In genomic region chr17:81064746-81065475, GRCh38 we compare ENCODE assay signal across 11 cellular contexts. TPM values are rescaled to one million over a fixed set of nuclear protein-coding genes. Genes with fewer than 3 reads are reported as not detected.
DNase-seq lines count a peak whose midpoint lies in the region; ATAC-seq and TF ChIP-seq lines count a peak whose summit lies in the region.
"Had no signal": no experiment of that assay in that cellular context is flagged by ENCODE, and none has a peak within 500 bp of the region (broad histone marks: within the 10 kb centered on the region; RNA-seq: fewer than 3 reads in every experiment).

No MANE protein-coding gene starts in this region.

- DNase-seq in Calu3 (peak; percentile 28), astrocyte of the hippocampus (ENCODE audit: low read depth, low spot score) (peak; percentile 85), heart right ventricle (peak in 1 of 2 donors; percentile 40), prostate gland (ENCODE audit: low spot score) (no peak), colonic mucosa (no peak), H4 (ENCODE audit: low spot score) (no peak), cortex of kidney (lab: John Stamatoyannopoulos, UW) (no peak)
- DNase-seq in activated CD4-positive, alpha-beta T cell treated with anti-CD3 and anti-CD28 coated beads, Interleukin-2, amount 50 U/mL, for 48 hours, result no peak
- DNase-seq: DMS153, NCI-H2227 treated with DMSO at 0.1 percent for 48 hours had no signal

- no TSS peak for BruUV-seq in Calu3 (replicated peaks; lab: Mats Ljungman, UMichigan)

- peaks cover 21% of the 10 kb centered on the region for H3K4me1 Mint-ChIP-seq in Calu3 (ENCODE audit: low read depth, unreplicated experiment)

- intact Hi-C loops in Calu3 (cut with micrococcal nuclease; ENCODE audit: unreplicated experiment) (no loop called here), heart right ventricle (cut with DNase I) (no loop called here), prostate gland (cut with DNase I) (no loop called here), colonic mucosa (cut with DNase I) (no loop called here)

- no peaks in the 10 kb centered on the region for H3K9me3 ChIP-seq in heart right ventricle
- no peaks in the 10 kb centered on the region for H3K9me3 ChIP-seq in prostate gland
- no peaks in the 10 kb centered on the region for H3K9me3 ChIP-seq in colonic mucosa
- H3K9me3 ChIP-seq: SJSA1 had no signal

- 69 to 77% methylated on average over 17 of the region's 17 CpGs for WGBS in heart right ventricle, 2 donors
- 47% methylated on average over 13 of the region's 17 CpGs for WGBS in prostate gland

- TF ChIP-seq CTCF in Calu3 (IDR thresholded peaks at IDR 0.05; ENCODE audit: unreplicated experiment), result no peak
- no peak for TF ChIP-seq CTCF in heart right ventricle (IDR thresholded peaks at IDR 0.05)
- TF ChIP-seq CTCF in prostate gland (IDR thresholded peaks at IDR 0.05), result no peak
- TF ChIP-seq CTCF in colonic mucosa (IDR thresholded peaks at IDR 0.05), result no peak

- CTCF ChIA-PET in Calu3 (lab: Charles Lee), result interaction anchor here (1.2 to 1.3 kb wide), 3 partner anchors 9 to 37 kb away, joined by 3 to 4 read pairs (median 4); no protein-coding TSS in a partner anchor

- no peaks in the 10 kb centered on the region for H3K27me3 Mint-ChIP-seq in Calu3 (ENCODE audit: unreplicated experiment)

- H3K9ac ChIP-seq in colonic mucosa (ENCODE audit: low read depth in 2 of 2, low read length in 2 of 2), result no peak overlapping the region

- peak in 6 of 8 donors; percentile 2 to 59 (median 34) for ATAC-seq in heart right ventricle

- H3K27me3 ChIP-seq in heart right ventricle (no peaks in the 10 kb centered on the region), prostate gland (replicated peaks; ENCODE audit: insufficient read depth) (no peaks in the 10 kb centered on the region), colonic mucosa (no peaks in the 10 kb centered on the region)
- H3K27me3 ChIP-seq: SJSA1 had no signal

- peak overlapping the region in 7 of 10 donors; percentile 10 to 77 (median 27) for H3K27ac ChIP-seq in heart right ventricle
- peak overlapping the region; percentile 96 to 98 for H3K27ac ChIP-seq in prostate gland
- no peak overlapping the region for H3K27ac ChIP-seq in colonic mucosa
- H3K27ac ChIP-seq: SJSA1 had no signal

- H3K36me3 ChIP-seq in heart right ventricle (peaks cover 0 to 10% (median 0%) of the 10 kb centered on the region in 9 donors), prostate gland (no peaks in the 10 kb centered on the region), colonic mucosa (no peaks in the 10 kb centered on the region)

- H3K4me3 Mint-ChIP-seq in Calu3 (ENCODE audit: low read depth, unreplicated experiment), result no peak overlapping the region

- H3K4me3 ChIP-seq in heart right ventricle (no peak overlapping the region), prostate gland (no peak overlapping the region), colonic mucosa (no peak overlapping the region)
- H3K4me3 ChIP-seq: SJSA1 had no signal

- H3K9me3 Mint-ChIP-seq in Calu3 (ENCODE audit: low read depth, unreplicated experiment), result no peaks in the 10 kb centered on the region

- H3K4me1 ChIP-seq in heart right ventricle (peaks cover 19 to 37% (median 30%) of the 10 kb centered on the region in 9 donors), prostate gland (replicated peaks) (peaks cover 56% of the 10 kb centered on the region), colonic mucosa (peaks cover 6% of the 10 kb centered on the region)

- no peak overlapping the region for H3K27ac Mint-ChIP-seq in Calu3 (ENCODE audit: unreplicated experiment)

- H3K36me3 Mint-ChIP-seq in Calu3 (ENCODE audit: insufficient read depth, unreplicated experiment), result peaks cover 16% of the 10 kb centered on the region

- no peak for TF ChIP-seq POLR2A in prostate gland (IDR thresholded peaks at IDR 0.05)

RNA-seq across cellular contexts. Expression of gene BAIAP2, which starts 30.0 kb away (rescaled TPM):
- total RNA-seq in Calu3 (2022) (58.0 and 58.8 TPM in 2 replicates), heart right ventricle (10 to 100 TPM in 9 of 10 donors, 1 to 10 TPM in 1; 9.5 to 25.8 (median 13.8) TPM), prostate gland (100 to 1,000 TPM; 125 to 148 TPM), colonic mucosa (10 to 100 TPM; 14.7 to 22.7 TPM)
- 10 to 100 TPM; 16.1 to 18.7 TPM for polyA plus RNA-seq in heart right ventricle
- total RNA-seq in H4 (2014; rRNA removed; shearing (Covaris generic)), result 42.4 and 47.7 TPM in 2 replicates

Comparison
In these comparisons a context has a peak if more than half of its experiments do, and no peak if none do; other contexts are left out.
1. DNase-seq: peak in Calu3 (single experiment) and astrocyte of the hippocampus (single experiment); none in prostate gland (single experiment), colonic mucosa (single experiment), H4 (single experiment), activated CD4-positive, alpha-beta T cell treated with anti-CD3 and anti-CD28 coated beads, Interleukin-2, amount 50 U/mL, for 48 hours (0 of 2) and cortex of kidney (single experiment).